In the genomic region with DNA sequence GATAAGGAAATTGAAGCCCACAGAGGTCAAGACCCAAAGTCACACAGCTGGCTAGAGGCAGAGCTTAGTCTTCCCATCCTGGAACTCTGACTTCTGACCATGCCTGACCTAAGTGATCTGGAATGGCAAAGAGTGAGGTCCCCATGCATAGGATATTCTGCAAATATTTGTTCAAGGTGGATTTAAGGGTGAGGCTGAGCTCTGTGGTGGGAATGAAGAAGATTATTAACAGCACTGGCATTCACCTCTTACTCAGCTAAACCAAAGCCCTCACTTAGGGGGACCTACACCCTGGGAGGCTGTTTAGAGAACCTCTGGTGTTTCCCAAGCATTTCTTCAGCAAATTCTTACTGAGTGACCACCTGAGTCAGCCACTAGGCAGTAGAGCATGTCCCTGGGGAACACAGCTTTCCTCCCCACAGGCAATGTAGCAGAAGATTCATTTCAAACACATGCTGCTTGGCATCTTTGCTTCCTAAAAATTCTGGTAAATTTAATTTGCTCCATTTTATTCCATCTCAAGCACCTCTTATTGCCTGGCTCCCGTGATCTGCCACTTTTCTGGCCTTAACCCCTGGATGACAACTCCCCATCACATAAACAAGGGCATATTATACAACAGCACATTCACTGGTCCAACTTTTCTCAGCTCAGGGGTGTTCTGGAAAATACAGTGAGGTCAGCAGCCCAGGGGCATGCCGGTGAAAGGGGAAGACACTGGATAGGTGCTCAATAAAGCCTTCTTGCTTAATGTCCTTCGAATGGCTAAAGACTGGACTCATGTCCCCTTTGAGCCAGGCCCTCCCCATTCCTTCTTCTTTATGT, we compare ENCODE assay signal across 1 cellular context.
TF ChIP-seq lines count a peak whose summit lies in the region.

No MANE protein-coding gene starts in this region.

TF ChIP-seq in A549, 52 proteins besides CTCF, POLR2A, EP300 and RAD21 (continued from another document):
- peak; percentile 37; the same call in 1 of the 2 replicates for TF ChIP-seq HES2 (IDR thresholded peaks at IDR 0.05)
- TF ChIP-seq FOSB (CRISPR knock-in tag; IDR thresholded peaks at IDR 0.05), result peak; percentile 69; the same call in 1 of the 2 replicates
- TF ChIP-seq HOXB5 (CRISPR knock-in tag; IDR thresholded peaks at IDR 0.05), result peak; percentile 62; the same call in 1 of the 2 replicates
- TF ChIP-seq SMC3 (IDR thresholded peaks at IDR 0.05), result peak; percentile 38; the same call in 2 of the 3 replicates
- TF ChIP-seq ESRRA (IDR thresholded peaks at IDR 0.05; ENCODE audit: borderline replicate concordance, low read length), result peak; percentile 80; the same call in 1 of the 2 replicates
- TF ChIP-seq HOXB13 (CRISPR knock-in tag; IDR thresholded peaks at IDR 0.05; ENCODE audit: low read depth), result peak; percentile 67; the same call in 1 of the 2 replicates
- TF ChIP-seq RARB (CRISPR knock-in tag; IDR thresholded peaks at IDR 0.05), result peak; percentile 40
- TF ChIP-seq FOXS1 (CRISPR knock-in tag; IDR thresholded peaks at IDR 0.05), result no peak
